In the genomic region with DNA sequence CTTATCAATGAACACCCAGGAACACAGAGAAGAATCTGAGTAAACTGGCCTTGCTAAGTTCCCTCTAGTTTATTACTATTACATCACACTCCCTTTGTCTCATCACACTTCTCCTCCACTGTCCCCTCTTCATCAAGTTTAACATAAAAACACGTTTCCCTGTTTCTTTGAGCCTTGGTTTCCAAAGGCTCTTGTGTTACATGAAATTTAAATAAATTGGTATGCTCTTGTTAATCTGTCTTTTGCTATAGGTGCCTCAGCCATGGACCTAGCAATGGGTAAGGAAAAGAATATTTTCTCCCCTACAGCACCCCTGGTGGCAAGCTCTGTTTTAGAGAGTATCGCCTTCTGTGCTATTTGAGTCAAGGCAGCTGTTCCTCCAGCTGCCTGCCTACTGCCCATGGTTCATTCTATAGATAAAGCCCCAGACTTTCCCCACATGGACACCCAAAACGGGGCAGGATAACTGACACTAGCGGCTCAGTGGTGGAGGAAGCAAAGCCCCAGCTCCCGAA, we compare ENCODE assay signal across 9 cellular contexts. TPM values are rescaled to one million over a fixed set of nuclear protein-coding genes. Genes with fewer than 3 reads are reported as not detected.
A peak's percentile ranks its signal among the peaks of the same experiment; 100 is the strongest.
DNase-seq lines count a peak whose midpoint lies in the region; ATAC-seq and TF ChIP-seq lines count a peak whose summit lies in the region.
"Had no signal": no experiment of that assay in that cellular context is flagged by ENCODE, and none has a peak within 500 bp of the region (broad histone marks: within the 10 kb centered on the region; RNA-seq: fewer than 3 reads in every experiment).

No MANE protein-coding gene starts in this region.

- peak; percentile 66 for ATAC-seq in HG03103 (IDR thresholded peaks at IDR 0.05; ENCODE audit: low read depth, unreplicated experiment)

- WGBS in thyroid gland, 2 donors: 54 to 57% methylated on average over 5 of the region's 5 CpGs

- no peaks in the 10 kb centered on the region for H3K36me3 Mint-ChIP-seq in activated T-cell treated with anti-CD3 and anti-CD28 coated beads, Interleukin-2, amount 50 U/mL, for 24 hours (ENCODE audit: low read depth)
- H3K36me3 Mint-ChIP-seq: activated naive CD4-positive, alpha-beta T cell treated with anti-CD3 and anti-CD28 coated beads, Interleukin-2, amount 50 U/mL, for 24 hours had no signal

- H3K36me3 ChIP-seq in SU-DHL-6 (ENCODE audit: low read length): no peaks in the 10 kb centered on the region
- H3K36me3 ChIP-seq in thyroid gland: no peaks in the 10 kb centered on the region

- H3K4me2 ChIP-seq in SU-DHL-6 (ENCODE audit: low read depth, low read length, poor library complexity, severe bottlenecking): no peak overlapping the region

- H3K9me2 ChIP-seq in SU-DHL-6 (replicated peaks; ENCODE audit: insufficient read depth, low read length): no peaks in the 10 kb centered on the region

- peak; percentile 32 to 33 for DNase-seq in activated T-cell treated with anti-CD3 and anti-CD28 coated beads, Interleukin-2, amount 50 U/mL, for 48 hours
- no peak for DNase-seq in activated T-cell treated with anti-CD3 and anti-CD28 coated beads, Interleukin-2, amount 50 U/mL, for 24 hours
- peak in 1 of 2 donors; percentile 48 for DNase-seq in foreskin fibroblast
- no peak for DNase-seq in thyroid gland
- no peak for DNase-seq in NCI-H1436 (lab: John Stamatoyannopoulos, UW)
- DNase-seq in KG1 (lab: John Stamatoyannopoulos, UW): no peak

- intact Hi-C loops in thyroid gland (cut with DNase I): no loop called here

- no peaks in the 10 kb centered on the region for H3K9me3 ChIP-seq in SU-DHL-6 (ENCODE audit: insufficient read depth, low read length)
- no peaks in the 10 kb centered on the region for H3K9me3 ChIP-seq in thyroid gland

- no peaks in the 10 kb centered on the region for H3F3A ChIP-seq in SU-DHL-6 (ENCODE audit: insufficient read depth)

- no peaks in the 10 kb centered on the region for H4K20me1 ChIP-seq in SU-DHL-6 (ENCODE audit: low read depth, low read length)

- no peaks in the 10 kb centered on the region for H3K79me2 ChIP-seq in SU-DHL-6 (ENCODE audit: insufficient read depth, low read length)

- no peaks in the 10 kb centered on the region for H3K27me3 Mint-ChIP-seq in activated T-cell treated with anti-CD3 and anti-CD28 coated beads, Interleukin-2, amount 50 U/mL, for 24 hours
- H3K27me3 Mint-ChIP-seq: activated naive CD4-positive, alpha-beta T cell treated with anti-CD3 and anti-CD28 coated beads, Interleukin-2, amount 50 U/mL, for 24 hours had no signal

- peaks cover 0 to 5% of the 10 kb centered on the region in 2 donors for H3K4me1 ChIP-seq in thyroid gland

- H3K4me3 ChIP-seq in SU-DHL-6 (ENCODE audit: insufficient read depth, low read length, poor library complexity, severe bottlenecking): no peak overlapping the region
- no peak overlapping the region for H3K4me3 ChIP-seq in foreskin fibroblast (ENCODE audit: low read depth in 1 of 2, low read length in 2 of 2)
- H3K4me3 ChIP-seq in thyroid gland (replicated peaks in 1 of 3): no peak overlapping the region

- H3K4me3 Mint-ChIP-seq in activated T-cell treated with anti-CD3 and anti-CD28 coated beads, Interleukin-2, amount 50 U/mL, for 24 hours: no peak overlapping the region
- H3K4me3 Mint-ChIP-seq: activated naive CD4-positive, alpha-beta T cell treated with anti-CD3 and anti-CD28 coated beads, Interleukin-2, amount 50 U/mL, for 24 hours had no signal

- H3K27ac ChIP-seq in SU-DHL-6 (ENCODE audit: low read depth, low read length): no peak overlapping the region
- H3K27ac ChIP-seq in thyroid gland: no peak overlapping the region

- H3K9ac ChIP-seq in SU-DHL-6 (ENCODE audit: low read length): no peak overlapping the region

- no peak for TF ChIP-seq POLR2A in thyroid gland (IDR thresholded peaks at IDR 0.05)

- no peak overlapping the region for H2AFZ ChIP-seq in SU-DHL-6 (ENCODE audit: low read depth, low read length, severe bottlenecking)

- peak; percentile 16 for TF ChIP-seq CTCF in SU-DHL-6 (IDR thresholded peaks at IDR 0.05; ENCODE audit: insufficient read depth, low read length, poor library complexity, severe bottlenecking)
- peak; percentile 61 for TF ChIP-seq CTCF in foreskin fibroblast (IDR thresholded peaks at IDR 0.05; ENCODE audit: low read depth, low read length)
- peak in 4 of 6 experiments; percentile 17 to 38 (median 30) for TF ChIP-seq CTCF in thyroid gland (IDR thresholded peaks at IDR 0.05)

- no peak overlapping the region for H3K27ac Mint-ChIP-seq in activated T-cell treated with anti-CD3 and anti-CD28 coated beads, Interleukin-2, amount 50 U/mL, for 24 hours
- H3K27ac Mint-ChIP-seq: activated naive CD4-positive, alpha-beta T cell treated with anti-CD3 and anti-CD28 coated beads, Interleukin-2, amount 50 U/mL, for 24 hours had no signal

- no peaks in the 10 kb centered on the region for H3K27me3 ChIP-seq in SU-DHL-6 (ENCODE audit: low read length)
- no peaks in the 10 kb centered on the region for H3K27me3 ChIP-seq in thyroid gland

- peaks cover 2% of the 10 kb centered on the region for H3K4me1 Mint-ChIP-seq in activated T-cell treated with anti-CD3 and anti-CD28 coated beads, Interleukin-2, amount 50 U/mL, for 24 hours (ENCODE audit: low read depth)
- H3K4me1 Mint-ChIP-seq: activated naive CD4-positive, alpha-beta T cell treated with anti-CD3 and anti-CD28 coated beads, Interleukin-2, amount 50 U/mL, for 24 hours had no signal

- no peaks in the 10 kb centered on the region for H3K9me3 Mint-ChIP-seq in activated T-cell treated with anti-CD3 and anti-CD28 coated beads, Interleukin-2, amount 50 U/mL, for 24 hours
- H3K9me3 Mint-ChIP-seq: activated naive CD4-positive, alpha-beta T cell treated with anti-CD3 and anti-CD28 coated beads, Interleukin-2, amount 50 U/mL, for 24 hours had no signal

RNA-seq across cellular contexts. Expression of gene TGIF1, which starts 31.8 kb away (rescaled TPM):
- total RNA-seq in thyroid gland: 10 to 100 TPM; 46.4 to 62.3 (median 52.3) TPM

Comparison
In these comparisons a context has a peak if more than half of its experiments do, and no peak if none do; other contexts are left out.
1. DNase-seq: peak in activated T-cell treated with anti-CD3 and anti-CD28 coated beads, Interleukin-2, amount 50 U/mL, for 48 hours (2 of 2); none in activated T-cell treated with anti-CD3 and anti-CD28 coated beads, Interleukin-2, amount 50 U/mL, for 24 hours (single experiment), thyroid gland (0 of 2), NCI-H1436 (single experiment) and KG1 (single experiment).
2. Peak in every context shown above with its lines, with median percentiles within 50 percentile points of each other: CTCF ChIP-seq.